ENCODE assay signal across 1 cellular context in the genomic region with DNA sequence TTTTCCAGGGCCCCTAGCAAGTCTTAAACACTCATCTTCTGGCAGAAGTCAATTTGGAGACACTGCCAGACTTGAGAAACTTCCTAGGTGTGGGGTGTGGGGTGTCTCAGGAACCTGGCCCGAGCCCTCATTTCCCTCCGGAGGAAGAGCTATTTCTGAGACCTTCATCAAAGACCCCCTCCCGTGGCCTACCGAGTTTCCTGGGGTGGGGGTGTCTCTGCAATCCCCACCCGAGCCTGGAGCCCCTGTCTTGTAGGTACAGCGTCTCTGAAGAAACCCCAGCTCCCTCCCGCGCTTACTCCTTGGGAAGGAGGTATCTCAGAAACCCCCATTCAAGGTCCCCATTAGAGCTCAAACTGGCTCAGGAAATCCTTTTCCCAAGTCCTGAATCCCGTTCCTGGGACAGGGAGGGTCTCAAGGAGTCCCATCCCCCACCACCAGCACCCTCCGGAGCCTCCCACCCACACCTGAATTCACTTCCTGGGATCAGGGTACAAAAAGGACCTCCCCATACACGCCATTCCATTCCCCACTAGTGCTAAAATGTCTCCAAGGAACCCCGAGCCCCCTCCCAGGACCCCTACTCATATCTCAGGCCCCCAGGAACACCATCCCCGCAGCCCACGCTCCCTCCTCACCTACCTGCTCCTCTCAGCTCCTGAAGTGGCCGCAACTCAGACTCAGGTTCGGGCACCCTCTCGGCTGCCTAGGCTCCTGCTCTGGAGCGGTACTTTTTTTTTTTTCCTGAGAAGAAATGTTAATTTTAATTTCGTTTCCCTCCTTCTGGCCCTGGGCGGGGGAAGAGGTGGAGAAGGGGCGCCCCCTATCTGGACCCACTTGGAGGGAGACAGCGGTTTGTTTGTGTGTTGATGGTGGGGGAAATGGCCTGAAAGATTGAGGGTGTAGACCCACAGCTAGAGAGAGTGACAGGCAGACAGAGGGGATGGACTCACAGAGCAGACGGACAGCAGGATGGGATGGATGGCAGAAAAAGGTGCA.
TF ChIP-seq lines count a peak whose summit lies in the region.

No MANE protein-coding gene starts in this region.

TF ChIP-seq in IMR-90, 13 proteins besides CTCF, POLR2A, EP300 and RAD21:
- TF ChIP-seq MXI1 (IDR thresholded peaks at IDR 0.05; ENCODE audit: borderline replicate concordance, low read depth, low read length) (no peak), CEBPB (IDR thresholded peaks at IDR 0.05; ENCODE audit: low read depth, low read length) (no peak), FOS (IDR thresholded peaks at IDR 0.05; ENCODE audit: low read depth, low read length) (no peak), SMC3 (IDR thresholded peaks at IDR 0.05; ENCODE audit: low read depth, low read length) (no peak), RFX5 (IDR thresholded peaks at IDR 0.05; ENCODE audit: low read depth, low read length) (no peak), MAZ (IDR thresholded peaks at IDR 0.05; ENCODE audit: borderline replicate concordance, low read depth, low read length) (no peak), MAFK (IDR thresholded peaks at IDR 0.05; ENCODE audit: low read depth, low read length) (no peak), CHD1 (IDR thresholded peaks at IDR 0.05; ENCODE audit: low read depth, low read length) (no peak), RCOR1 (IDR thresholded peaks at IDR 0.05; ENCODE audit: insufficient replicate concordance, low read length) (no peak), BHLHE40 (IDR thresholded peaks at IDR 0.05; ENCODE audit: low read depth, low read length) (no peak), NFE2L2 (IDR thresholded peaks at IDR 0.05; ENCODE audit: low read depth, low read length) (no peak)
- TF ChIP-seq, protein P1, sequence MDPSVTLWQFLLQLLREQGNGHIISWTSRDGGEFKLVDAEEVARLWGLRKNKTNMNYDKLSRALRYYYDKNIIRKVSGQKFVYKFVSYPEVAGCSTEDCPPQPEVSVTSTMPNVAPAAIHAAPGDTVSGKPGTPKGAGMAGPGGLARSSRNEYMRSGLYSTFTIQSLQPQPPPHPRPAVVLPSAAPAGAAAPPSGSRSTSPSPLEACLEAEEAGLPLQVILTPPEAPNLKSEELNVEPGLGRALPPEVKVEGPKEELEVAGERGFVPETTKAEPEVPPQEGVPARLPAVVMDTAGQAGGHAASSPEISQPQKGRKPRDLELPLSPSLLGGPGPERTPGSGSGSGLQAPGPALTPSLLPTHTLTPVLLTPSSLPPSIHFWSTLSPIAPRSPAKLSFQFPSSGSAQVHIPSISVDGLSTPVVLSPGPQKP (IDR thresholded peaks at IDR 0.05; ENCODE audit: borderline replicate concordance, low read depth, low read length) = no peak
- TF ChIP-seq, protein P2, sequence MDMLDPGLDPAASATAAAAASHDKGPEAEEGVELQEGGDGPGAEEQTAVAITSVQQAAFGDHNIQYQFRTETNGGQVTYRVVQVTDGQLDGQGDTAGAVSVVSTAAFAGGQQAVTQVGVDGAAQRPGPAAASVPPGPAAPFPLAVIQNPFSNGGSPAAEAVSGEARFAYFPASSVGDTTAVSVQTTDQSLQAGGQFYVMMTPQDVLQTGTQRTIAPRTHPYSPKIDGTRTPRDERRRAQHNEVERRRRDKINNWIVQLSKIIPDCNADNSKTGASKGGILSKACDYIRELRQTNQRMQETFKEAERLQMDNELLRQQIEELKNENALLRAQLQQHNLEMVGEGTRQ (IDR thresholded peaks at IDR 0.05; ENCODE audit: low read depth, low read length) = no peak
